ENCODE assay signal across 16 cellular contexts in genomic region chr17:14116263-14117024, GRCh38.
"Had no signal": no experiment of that assay in that cellular context is flagged by ENCODE, and none has a peak within 500 bp of the region (broad histone marks: within the 10 kb centered on the region; RNA-seq: fewer than 3 reads in every experiment).

No MANE protein-coding gene starts in this region.

- H3K4me3 Mint-ChIP-seq: brain, memory B cell, nephron had no signal

- H3K27ac ChIP-seq: foreskin keratinocyte, left ventricle myocardium inferior, thyroid gland had no signal

- DNase-seq: activated CD4-positive, alpha-beta T cell treated with anti-CD3 and anti-CD28 coated beads, Interleukin-2, amount 50 U/mL, for 4 hours; activated naive CD8-positive, alpha-beta T cell treated with anti-CD3 and anti-CD28 coated beads, Interleukin-2, amount 10 ng/mL, durations not matched to agents 7 days and 5 days; effector memory CD4-positive, alpha-beta T cell; foreskin keratinocyte; glutamatergic neuron; hypothalamus; left ventricle myocardium inferior; nucleus accumbens; posterior cingulate gyrus; retina; stimulated activated CD4-positive, alpha-beta T cell treated with anti-CD3 and anti-CD28 coated beads, Interleukin-12 subunit alpha, Interleukin-12 subunit beta, amount 100 ng/mL, for 4 hours; stimulated activated CD4-positive, alpha-beta T cell treated with anti-CD3 and anti-CD28 coated beads, Interleukin-2, amount 100 ng/mL, for 24 hours; thyroid gland had no signal

- H3K9me3 Mint-ChIP-seq: memory B cell had no signal

- H3K4me3 ChIP-seq: left ventricle myocardium inferior, thyroid gland had no signal

- H3K27ac Mint-ChIP-seq: activated naive CD8-positive, alpha-beta T cell treated with anti-CD3 and anti-CD28 coated beads, Interleukin-2, amount 10 ng/mL, durations not matched to agents 7 days and 5 days; brain; memory B cell; nephron had no signal

- H3K27me3 Mint-ChIP-seq: activated naive CD8-positive, alpha-beta T cell treated with anti-CD3 and anti-CD28 coated beads, Interleukin-2, amount 10 ng/mL, durations not matched to agents 7 days and 5 days; memory B cell had no signal

- H3K36me3 ChIP-seq: left ventricle myocardium inferior, thyroid gland had no signal

- H3K4me1 Mint-ChIP-seq: nephron had no signal

- ATAC-seq: foreskin keratinocyte had no signal

- H3K9me3 ChIP-seq: left ventricle myocardium inferior, thyroid gland had no signal

- H3K4me1 ChIP-seq: foreskin keratinocyte, thyroid gland had no signal

- H3K27me3 ChIP-seq: foreskin keratinocyte, thyroid gland had no signal
